ENCODE assay signal across 1 cellular context in genomic region chr11:65884716-65885092, GRCh38.
TF ChIP-seq lines count a peak whose summit lies in the region.

No MANE protein-coding gene starts in this region.

TF ChIP-seq in HepG2, 621 proteins besides CTCF, POLR2A, EP300 and RAD21 (continued from another document and continues in another):
- TF ChIP-seq ZHX2 (IDR thresholded peaks at IDR 0.05; ENCODE audit: low read depth) = no peak
- TF ChIP-seq ZHX2 (CRISPR knock-in tag; IDR thresholded peaks at IDR 0.05; ENCODE audit: borderline replicate concordance) = no peak
- TF ChIP-seq CBX5 (CRISPR knock-in tag; IDR thresholded peaks at IDR 0.05; ENCODE audit: borderline replicate concordance) = peak; percentile 63; the same call in 1 of the 2 replicates
- TF ChIP-seq NAIF1 (CRISPR knock-in tag; IDR thresholded peaks at IDR 0.05; ENCODE audit: borderline replicate concordance) = no peak
- TF ChIP-seq THAP7 (CRISPR knock-in tag; IDR thresholded peaks at IDR 0.05) = no peak
- TF ChIP-seq TBX3 (IDR thresholded peaks at IDR 0.05; ENCODE audit: borderline replicate concordance) = no peak
- TF ChIP-seq ZNF276 (CRISPR knock-in tag; IDR thresholded peaks at IDR 0.05; ENCODE audit: low read depth) = no peak
- no peak for TF ChIP-seq SRSF9 (IDR thresholded peaks at IDR 0.05; ENCODE audit: borderline replicate concordance, insufficient read depth, low read depth, low read length, poor library complexity, severe bottlenecking)
- TF ChIP-seq ZFP41 (CRISPR knock-in tag; IDR thresholded peaks at IDR 0.05; ENCODE audit: borderline replicate concordance) = no peak
- peak; percentile 66; the same call in 1 of the 2 replicates for TF ChIP-seq MIXL1 (CRISPR knock-in tag; IDR thresholded peaks at IDR 0.05)
- 0 out of 2 replicates have a peak, but pooled peaks have one; percentile 17 for TF ChIP-seq ZNF746 (CRISPR knock-in tag; IDR thresholded peaks at IDR 0.05)
- peak; percentile 29 for TF ChIP-seq AGO1 (IDR thresholded peaks at IDR 0.05; ENCODE audit: low read depth, low read length, poor library complexity, severe bottlenecking)
- TF ChIP-seq ZNF784 (CRISPR knock-in tag; IDR thresholded peaks at IDR 0.05; ENCODE audit: borderline replicate concordance) = no peak
- no peak for TF ChIP-seq ZNF616 (CRISPR knock-in tag; IDR thresholded peaks at IDR 0.05; ENCODE audit: low read depth)
- TF ChIP-seq GMEB1 (CRISPR knock-in tag; IDR thresholded peaks at IDR 0.05; ENCODE audit: borderline replicate concordance) = no peak
- TF ChIP-seq MXD1 (CRISPR knock-in tag; IDR thresholded peaks at IDR 0.05) = no peak
- peak; percentile 40; the same call in 1 of the 2 replicates for TF ChIP-seq ELF3 (CRISPR knock-in tag; IDR thresholded peaks at IDR 0.05)
- TF ChIP-seq MTF1 (CRISPR knock-in tag; IDR thresholded peaks at IDR 0.05) = no peak
- TF ChIP-seq ADNP (CRISPR knock-in tag; IDR thresholded peaks at IDR 0.05) = no peak
- no peak for TF ChIP-seq SNAPC2 (CRISPR knock-in tag; IDR thresholded peaks at IDR 0.05)
- no peak for TF ChIP-seq ZNF468 (CRISPR knock-in tag; IDR thresholded peaks at IDR 0.05)
- TF ChIP-seq ARID4A (CRISPR knock-in tag; IDR thresholded peaks at IDR 0.05; ENCODE audit: borderline replicate concordance) = peak; percentile 37; the same call in 1 of the 2 replicates
- peak; percentile 41; the same call in 1 of the 2 replicates for TF ChIP-seq KDM5B (CRISPR knock-in tag; IDR thresholded peaks at IDR 0.05; ENCODE audit: borderline replicate concordance)
- no peak for TF ChIP-seq RFXANK (CRISPR knock-in tag; IDR thresholded peaks at IDR 0.05)
- TF ChIP-seq ELF1 (CRISPR knock-in tag; IDR thresholded peaks at IDR 0.05) = peak; percentile 25; the same call in 1 of the 2 replicates
- no peak for TF ChIP-seq ZNF775 (CRISPR knock-in tag; IDR thresholded peaks at IDR 0.05; ENCODE audit: borderline replicate concordance)
- TF ChIP-seq TARDBP (CRISPR knock-in tag; IDR thresholded peaks at IDR 0.05) = no peak
- TF ChIP-seq RFX5 (IDR thresholded peaks at IDR 0.05; ENCODE audit: low read depth, low read length) = no peak
- TF ChIP-seq NFKB2 (CRISPR knock-in tag; IDR thresholded peaks at IDR 0.05; ENCODE audit: borderline replicate concordance) = peak; percentile 75; the same call in 1 of the 2 replicates
- TF ChIP-seq GZF1 (CRISPR knock-in tag; IDR thresholded peaks at IDR 0.05) = no peak
- peak; percentile 85 to 90; a peak in 3 of 4 replicates for TF ChIP-seq HMGXB4 (CRISPR knock-in tag; IDR thresholded peaks at IDR 0.05; ENCODE audit: borderline replicate concordance in 1 of 2, low read depth in 1 of 2)
- no peak for TF ChIP-seq YEATS4 (CRISPR knock-in tag; IDR thresholded peaks at IDR 0.05; ENCODE audit: borderline replicate concordance)
- TF ChIP-seq ZBTB42 (CRISPR knock-in tag; IDR thresholded peaks at IDR 0.05) = no peak
- no peak for TF ChIP-seq CHD4 (IDR thresholded peaks at IDR 0.05; ENCODE audit: borderline replicate concordance, low read length)
- TF ChIP-seq MXI1 (IDR thresholded peaks at IDR 0.05; ENCODE audit: borderline replicate concordance, low read depth, low read length) = peak; percentile 46; the same call in 1 of the 3 replicates
- peak; percentile 88 for TF ChIP-seq STAG1 (CRISPR knock-in tag; IDR thresholded peaks at IDR 0.05)
- TF ChIP-seq ATF3 (CRISPR knock-in tag; IDR thresholded peaks at IDR 0.05) = no peak
- 0 out of 2 replicates have a peak, but pooled peaks have one; percentile 12 for TF ChIP-seq SOX5 (CRISPR knock-in tag; IDR thresholded peaks at IDR 0.05; ENCODE audit: borderline replicate concordance)
- TF ChIP-seq ATF2 (CRISPR knock-in tag; IDR thresholded peaks at IDR 0.05) = peak; percentile 20; the same call in 1 of the 2 replicates
